Comparison of ENCODE assay signal across 28 cellular contexts in genomic region chr9:131612851-131613250, GRCh38.
DNase-seq lines count a peak whose midpoint lies in the region; ATAC-seq and TF ChIP-seq lines count a peak whose summit lies in the region.
"Had no signal": no experiment of that assay in that cellular context is flagged by ENCODE, and none has a peak within 500 bp of the region (broad histone marks: within the 10 kb centered on the region; RNA-seq: fewer than 3 reads in every experiment).

No MANE protein-coding gene starts in this region.

- H3K4me1 ChIP-seq in naive thymus-derived CD4-positive, alpha-beta T cell (ENCODE audit: control insufficient read depth in 2 of 2, insufficient read depth in 2 of 2, low read length in 2 of 2) = no peaks in the 10 kb centered on the region
- H3K4me1 ChIP-seq in Caco-2 = peaks cover 17% of the 10 kb centered on the region

- CTCF ChIA-PET in naive thymus-derived CD4-positive, alpha-beta T cell (lab: Charles Lee) = no interaction called here
- CTCF ChIA-PET in Caco-2 (lab: Charles Lee) = no interaction called here

- no peak for TF ChIP-seq CTCF in Caco-2 (IDR thresholded peaks at IDR 0.05; ENCODE audit: insufficient read depth in 1 of 2, low read depth in 1 of 2, low read length in 1 of 2, severe bottlenecking in 1 of 2, unreplicated experiment in 1 of 2)

- no peak overlapping the region for H3K27ac ChIP-seq in naive thymus-derived CD4-positive, alpha-beta T cell (ENCODE audit: low read depth, low read length)
- H3K27ac ChIP-seq: ascending aorta, coronary artery, HL-60, neural progenitor cell, parathyroid adenoma, SK-N-MC, skin epidermis had no signal

- peaks cover under 1 to 83% (median 6%) of the 10 kb centered on the region in 3 experiments for H3K36me3 ChIP-seq in naive thymus-derived CD4-positive, alpha-beta T cell (ENCODE audit: control insufficient read depth in 2 of 3, insufficient read depth in 3 of 3, low read length in 3 of 3)
- no peaks in the 10 kb centered on the region for H3K36me3 ChIP-seq in Caco-2 (ENCODE audit: control insufficient read depth, insufficient read depth, low read length)
- H3K36me3 ChIP-seq: neural progenitor cell had no signal

- peaks cover 4% of the 10 kb centered on the region for H3K4me1 Mint-ChIP-seq in activated T-cell treated with anti-CD3 and anti-CD28 coated beads, Interleukin-2, amount 50 U/mL, for 72 hours (ENCODE audit: low read depth)
- peaks cover 12% of the 10 kb centered on the region for H3K4me1 Mint-ChIP-seq in central memory CD8-positive, alpha-beta T cell
- peaks cover 0 to 9% (median 0%) of the 10 kb centered on the region in 7 donors for H3K4me1 Mint-ChIP-seq in naive thymus-derived CD4-positive, alpha-beta T cell
- peaks cover 16% of the 10 kb centered on the region for H3K4me1 Mint-ChIP-seq in Caco-2 (ENCODE audit: low read depth, unreplicated experiment)
- H3K4me1 Mint-ChIP-seq: activated CD4-positive, alpha-beta memory T cell treated with anti-CD3 and anti-CD28 coated beads, Interleukin-2, amount 10 ng/mL, durations not matched to agents 7 days and 5 days had no signal

- peak; percentile 19 for TF ChIP-seq POLR2A in GM18951 (IDR thresholded peaks at IDR 0.05; ENCODE audit: extremely low read depth, insufficient read depth, insufficient read length)

- H3K9me3 ChIP-seq in naive thymus-derived CD4-positive, alpha-beta T cell (ENCODE audit: control insufficient read depth in 2 of 3, low read length in 3 of 3) = no peaks in the 10 kb centered on the region
- no peaks in the 10 kb centered on the region for H3K9me3 ChIP-seq in Caco-2
- H3K9me3 ChIP-seq: ascending aorta had no signal

- POLR2A ChIA-PET in naive thymus-derived CD4-positive, alpha-beta T cell (lab: Charles Lee) = no interaction called here
- POLR2A ChIA-PET in Caco-2 (lab: Charles Lee) = no interaction called here

- intact Hi-C loops in naive thymus-derived CD4-positive, alpha-beta T cell (cut with micrococcal nuclease) = no loop called here
- intact Hi-C loops in Caco-2 (cut with micrococcal nuclease; ENCODE audit: unreplicated experiment) = no loop called here

- no peaks in the 10 kb centered on the region for H3K27me3 ChIP-seq in naive thymus-derived CD4-positive, alpha-beta T cell (ENCODE audit: control insufficient read depth in 2 of 2, insufficient read depth in 2 of 2, low read length in 2 of 2)
- no peaks in the 10 kb centered on the region for H3K27me3 ChIP-seq in Caco-2 (replicated peaks; ENCODE audit: control insufficient read depth, insufficient read depth, low read length)
- H3K27me3 ChIP-seq: ascending aorta, neural progenitor cell had no signal

- in situ Hi-C loops in GM18951 (cut with MboI; ENCODE audit: low sequenced_read_pairs, unreplicated experiment) = no loop called here

- H3K4me3 Mint-ChIP-seq in activated T-cell treated with anti-CD3 and anti-CD28 coated beads, Interleukin-2, amount 50 U/mL, for 72 hours = no peak overlapping the region
- H3K4me3 Mint-ChIP-seq in central memory CD8-positive, alpha-beta T cell = no peak overlapping the region
- no peak overlapping the region for H3K4me3 Mint-ChIP-seq in naive thymus-derived CD4-positive, alpha-beta T cell
- no peak overlapping the region for H3K4me3 Mint-ChIP-seq in Caco-2 (ENCODE audit: unreplicated experiment)
- H3K4me3 Mint-ChIP-seq: activated CD4-positive, alpha-beta memory T cell treated with anti-CD3 and anti-CD28 coated beads, Interleukin-2, amount 10 ng/mL, durations not matched to agents 7 days and 5 days; activated naive CD8-positive, alpha-beta T cell; neural progenitor cell had no signal

- peaks cover 12 to 16% of the 10 kb centered on the region in 2 donors for H3K36me3 Mint-ChIP-seq in activated T-cell treated with anti-CD3 and anti-CD28 coated beads, Interleukin-2, amount 50 U/mL, for 72 hours (ENCODE audit: insufficient read depth in 2 of 2)
- H3K36me3 Mint-ChIP-seq in central memory CD8-positive, alpha-beta T cell (ENCODE audit: insufficient read depth) = peaks cover 42% of the 10 kb centered on the region
- H3K36me3 Mint-ChIP-seq in naive thymus-derived CD4-positive, alpha-beta T cell = peaks cover 11 to 35% (median 16%) of the 10 kb centered on the region in 5 donors
- H3K36me3 Mint-ChIP-seq in Caco-2 (ENCODE audit: insufficient read depth, unreplicated experiment) = peaks cover 43% of the 10 kb centered on the region

- H3K9me3 Mint-ChIP-seq in activated T-cell treated with anti-CD3 and anti-CD28 coated beads, Interleukin-2, amount 50 U/mL, for 72 hours = no peaks in the 10 kb centered on the region
- H3K9me3 Mint-ChIP-seq in central memory CD8-positive, alpha-beta T cell = no peaks in the 10 kb centered on the region
- no peaks in the 10 kb centered on the region for H3K9me3 Mint-ChIP-seq in naive thymus-derived CD4-positive, alpha-beta T cell
- H3K9me3 Mint-ChIP-seq in Caco-2 (ENCODE audit: unreplicated experiment) = no peaks in the 10 kb centered on the region
- H3K9me3 Mint-ChIP-seq: activated CD4-positive, alpha-beta memory T cell treated with anti-CD3 and anti-CD28 coated beads, Interleukin-2, amount 10 ng/mL, durations not matched to agents 7 days and 5 days; neural progenitor cell had no signal

- no peak for ATAC-seq in activated T-cell treated with anti-CD3 and anti-CD28 coated beads, Interleukin-2, amount 50 U/mL, for 72 hours (replicated peaks in 1 of 2)
- no peak for ATAC-seq in central memory CD8-positive, alpha-beta T cell (replicated peaks; ENCODE audit: extremely low read depth, poor library complexity, severe bottlenecking)
- ATAC-seq in naive thymus-derived CD4-positive, alpha-beta T cell = no peak
- ATAC-seq: left lobe of liver; stimulated activated naive CD8-positive, alpha-beta T cell treated with anti-CD3 and anti-CD28 coated beads, Interleukin-15, Interleukin-2, amounts not matched to agents 100 U/mL and 50 U/mL, for 24 hours had no signal

- H3K4me3 ChIP-seq in naive thymus-derived CD4-positive, alpha-beta T cell (ENCODE audit: low read length) = no peak overlapping the region
- H3K4me3 ChIP-seq in Caco-2 (ENCODE audit: low read depth, low read length) = no peak overlapping the region
- H3K4me3 ChIP-seq: ascending aorta, coronary artery, neural progenitor cell, SK-N-MC, skin epidermis had no signal

- peak overlapping the region; percentile 22 for H3K27ac Mint-ChIP-seq in activated T-cell treated with anti-CD3 and anti-CD28 coated beads, Interleukin-2, amount 50 U/mL, for 72 hours
- peak overlapping the region; percentile 79 for H3K27ac Mint-ChIP-seq in central memory CD8-positive, alpha-beta T cell (ENCODE audit: low read depth)
- H3K27ac Mint-ChIP-seq in naive thymus-derived CD4-positive, alpha-beta T cell = peak overlapping the region in 6 of 9 donors; percentile 7 to 35 (median 13)
- H3K27ac Mint-ChIP-seq in Caco-2 (ENCODE audit: unreplicated experiment) = no peak overlapping the region
- H3K27ac Mint-ChIP-seq: activated CD4-positive, alpha-beta memory T cell treated with anti-CD3 and anti-CD28 coated beads, Interleukin-2, amount 10 ng/mL, durations not matched to agents 7 days and 5 days; activated naive CD8-positive, alpha-beta T cell; neural progenitor cell had no signal

- H3K27me3 Mint-ChIP-seq in activated T-cell treated with anti-CD3 and anti-CD28 coated beads, Interleukin-2, amount 50 U/mL, for 72 hours (ENCODE audit: low read depth) = no peaks in the 10 kb centered on the region
- no peaks in the 10 kb centered on the region for H3K27me3 Mint-ChIP-seq in central memory CD8-positive, alpha-beta T cell
- H3K27me3 Mint-ChIP-seq in naive thymus-derived CD4-positive, alpha-beta T cell = no peaks in the 10 kb centered on the region
- no peaks in the 10 kb centered on the region for H3K27me3 Mint-ChIP-seq in Caco-2 (ENCODE audit: insufficient read depth, unreplicated experiment)
- H3K27me3 Mint-ChIP-seq: activated CD4-positive, alpha-beta memory T cell treated with anti-CD3 and anti-CD28 coated beads, Interleukin-2, amount 10 ng/mL, durations not matched to agents 7 days and 5 days; activated naive CD8-positive, alpha-beta T cell had no signal

- no TSS peak for BruUV-seq in Caco-2 (replicated peaks; lab: Mats Ljungman, UMichigan)

- DNase-seq in activated T-cell treated with anti-CD3 and anti-CD28 coated beads, Interleukin-2, amount 50 U/mL, for 72 hours = no peak
- DNase-seq in activated T-cell treated with anti-CD3 and anti-CD28 coated beads, Interleukin-2, amount 50 U/mL, for 1 hour = no peak
- DNase-seq in central memory CD8-positive, alpha-beta T cell (ENCODE audit: low spot score in 2 of 2) = no peak
- DNase-seq in naive thymus-derived CD4-positive, alpha-beta T cell = no peak
- DNase-seq in Caco-2 (no peak), NCI-H187 (lab: John Stamatoyannopoulos, UW) (no peak)
- DNase-seq: activated CD4-positive, alpha-beta memory T cell treated with anti-CD3 and anti-CD28 coated beads, Interleukin-2, amount 10 ng/mL, durations not matched to agents 7 days and 5 days; activated CD4-positive, CD25-positive, alpha-beta regulatory T cell treated with anti-CD3 and anti-CD28 coated beads, Interleukin-2, amount 50 U/mL, for 72 hours; activated T-cell treated with anti-CD3 and anti-CD28 coated beads for 4 hours; effector memory CD4-positive, alpha-beta T cell; EL; H7; KBM-7; NCI-H2029; NCI-H524 treated with DMSO at 0.1 percent for 48 hours; OCI-M1; stimulated activated naive CD8-positive, alpha-beta T cell treated with anti-CD3 and anti-CD28 coated beads, Interleukin-15, Interleukin-2, amounts not matched to agents 100 U/mL and 50 U/mL, for 24 hours; T-helper 2 cell had no signal
